In the genomic region with DNA sequence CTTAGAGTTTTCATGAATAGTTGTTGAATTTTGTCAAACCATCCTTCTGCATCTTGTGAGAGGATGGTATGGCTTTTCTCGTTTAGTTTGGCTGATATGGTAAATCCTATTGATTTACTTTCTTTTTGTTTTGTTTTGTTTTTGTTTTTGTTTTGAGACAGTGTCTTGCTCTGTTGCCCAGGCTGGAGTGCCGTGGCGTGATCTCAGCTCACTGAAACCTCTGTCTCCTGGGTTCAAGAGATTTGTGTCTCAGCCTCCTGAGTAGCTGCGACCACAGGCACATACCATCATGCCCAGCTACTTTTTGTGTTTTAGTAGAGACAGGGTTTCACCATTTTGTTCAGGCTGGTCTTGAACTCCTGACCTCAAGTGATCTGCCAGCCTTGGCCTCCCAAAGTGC, we compare ENCODE assay signal across 8 cellular contexts.
DNase-seq lines count a peak whose midpoint lies in the region; ATAC-seq and TF ChIP-seq lines count a peak whose summit lies in the region.
"Not testable (repeated sequence)": the region's sequence is repeated elsewhere in the genome, so short reads cannot be mapped to it uniquely, and the experiment has no call there.

No MANE protein-coding gene starts in this region.

- peak overlapping the region; percentile 60 for H3K27ac Mint-ChIP-seq in progenitor cell of endocrine pancreas

- not testable (repeated sequence) for H3K36me3 Mint-ChIP-seq in progenitor cell of endocrine pancreas (ENCODE audit: insufficient read depth)

- peak; percentile 14 for ATAC-seq in GM18511 (IDR thresholded peaks at IDR 0.05; ENCODE audit: unreplicated experiment)
- ATAC-seq in GM18868 (IDR thresholded peaks at IDR 0.05; ENCODE audit: unreplicated experiment) = peak; percentile 33
- peak; percentile 12 for ATAC-seq in GM19351 (IDR thresholded peaks at IDR 0.05; ENCODE audit: unreplicated experiment)
- ATAC-seq in GM21619 (IDR thresholded peaks at IDR 0.05; ENCODE audit: unreplicated experiment) = peak; percentile 18
- ATAC-seq in HG02759 (IDR thresholded peaks at IDR 0.05; ENCODE audit: unreplicated experiment) = peak; percentile 28
- ATAC-seq in HG03159 (IDR thresholded peaks at IDR 0.05; ENCODE audit: unreplicated experiment) = peak; percentile 2
- peak; percentile 19 for ATAC-seq in HG03442 (IDR thresholded peaks at IDR 0.05; ENCODE audit: unreplicated experiment)

- not testable (repeated sequence) for H3K4me3 Mint-ChIP-seq in progenitor cell of endocrine pancreas (ENCODE audit: low read depth)

- DNase-seq in progenitor cell of endocrine pancreas (ENCODE audit: low spot score, unreplicated experiment) = not testable (repeated sequence)

- not testable (repeated sequence) for H3K4me1 Mint-ChIP-seq in progenitor cell of endocrine pancreas (ENCODE audit: low read depth)

- not testable (repeated sequence) for TF ChIP-seq CTCF in progenitor cell of endocrine pancreas (IDR thresholded peaks at IDR 0.05; ENCODE audit: unreplicated experiment)

- H3K27me3 Mint-ChIP-seq in progenitor cell of endocrine pancreas = not testable (repeated sequence)

- H3K9me3 Mint-ChIP-seq in progenitor cell of endocrine pancreas (ENCODE audit: low read depth) = not testable (repeated sequence)
